Comparison of ENCODE assay signal across 1 cellular context in the genomic region with DNA sequence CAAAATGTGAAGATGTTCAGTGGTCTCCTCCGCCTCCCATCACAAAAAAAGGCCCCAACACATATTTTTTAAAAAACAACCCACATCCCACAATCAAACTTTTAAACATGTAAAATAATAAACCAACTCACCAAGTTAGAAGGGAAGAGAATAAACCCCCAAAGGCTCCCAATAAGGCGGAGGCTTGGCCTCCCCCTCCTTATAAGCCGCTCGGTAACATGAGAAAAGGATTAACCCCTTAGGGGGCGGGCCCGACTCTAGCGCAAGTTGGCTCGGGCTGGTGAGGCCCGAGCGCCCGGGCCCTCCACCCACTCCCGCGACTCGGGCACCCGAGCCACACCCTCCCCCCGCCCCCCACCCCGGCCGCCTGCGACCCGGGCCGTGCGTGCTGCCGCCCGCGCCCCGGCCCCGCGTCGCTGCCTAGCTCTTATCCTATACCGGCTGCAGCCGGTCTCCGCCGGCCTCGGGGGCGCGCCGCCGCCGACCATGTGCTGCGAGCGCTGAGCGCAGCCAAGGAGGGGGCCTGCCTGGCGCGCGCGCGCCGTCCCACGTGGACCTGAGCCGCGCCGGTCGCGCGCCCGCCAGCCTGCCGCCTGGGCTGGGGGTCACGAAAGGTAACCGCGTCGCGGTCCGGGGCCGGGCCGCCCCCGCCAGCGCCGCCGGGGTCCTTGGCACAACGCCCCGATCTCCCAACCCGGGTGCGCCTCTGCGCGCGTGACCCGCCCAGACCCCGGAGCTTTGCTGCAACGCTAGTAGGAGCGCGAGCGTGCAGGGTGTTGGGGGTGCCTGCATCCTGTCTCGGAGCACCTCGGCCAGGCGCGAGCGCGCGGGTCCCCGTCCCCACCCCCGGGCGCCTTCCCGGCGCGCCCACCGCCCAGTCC.
TF ChIP-seq lines count a peak whose summit lies in the region.

A gene (plus strand): TSS at position 541 of the 881 bp plus-strand sequence. CDS start 15,999 bp downstream, outside the sequence.
A gene with protein sequence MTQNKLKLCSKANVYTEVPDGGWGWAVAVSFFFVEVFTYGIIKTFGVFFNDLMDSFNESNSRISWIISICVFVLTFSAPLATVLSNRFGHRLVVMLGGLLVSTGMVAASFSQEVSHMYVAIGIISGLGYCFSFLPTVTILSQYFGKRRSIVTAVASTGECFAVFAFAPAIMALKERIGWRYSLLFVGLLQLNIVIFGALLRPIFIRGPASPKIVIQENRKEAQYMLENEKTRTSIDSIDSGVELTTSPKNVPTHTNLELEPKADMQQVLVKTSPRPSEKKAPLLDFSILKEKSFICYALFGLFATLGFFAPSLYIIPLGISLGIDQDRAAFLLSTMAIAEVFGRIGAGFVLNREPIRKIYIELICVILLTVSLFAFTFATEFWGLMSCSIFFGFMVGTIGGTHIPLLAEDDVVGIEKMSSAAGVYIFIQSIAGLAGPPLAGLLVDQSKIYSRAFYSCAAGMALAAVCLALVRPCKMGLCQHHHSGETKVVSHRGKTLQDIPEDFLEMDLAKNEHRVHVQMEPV (minus strand): TSS at position 173 of the 881 bp plus-strand sequence. CDS start 12,807 bp downstream, outside the sequence.

TF ChIP-seq in HEK293, 187 proteins besides CTCF, POLR2A, EP300 and RAD21 (continued from another document):
- TF ChIP-seq, protein P1, sequence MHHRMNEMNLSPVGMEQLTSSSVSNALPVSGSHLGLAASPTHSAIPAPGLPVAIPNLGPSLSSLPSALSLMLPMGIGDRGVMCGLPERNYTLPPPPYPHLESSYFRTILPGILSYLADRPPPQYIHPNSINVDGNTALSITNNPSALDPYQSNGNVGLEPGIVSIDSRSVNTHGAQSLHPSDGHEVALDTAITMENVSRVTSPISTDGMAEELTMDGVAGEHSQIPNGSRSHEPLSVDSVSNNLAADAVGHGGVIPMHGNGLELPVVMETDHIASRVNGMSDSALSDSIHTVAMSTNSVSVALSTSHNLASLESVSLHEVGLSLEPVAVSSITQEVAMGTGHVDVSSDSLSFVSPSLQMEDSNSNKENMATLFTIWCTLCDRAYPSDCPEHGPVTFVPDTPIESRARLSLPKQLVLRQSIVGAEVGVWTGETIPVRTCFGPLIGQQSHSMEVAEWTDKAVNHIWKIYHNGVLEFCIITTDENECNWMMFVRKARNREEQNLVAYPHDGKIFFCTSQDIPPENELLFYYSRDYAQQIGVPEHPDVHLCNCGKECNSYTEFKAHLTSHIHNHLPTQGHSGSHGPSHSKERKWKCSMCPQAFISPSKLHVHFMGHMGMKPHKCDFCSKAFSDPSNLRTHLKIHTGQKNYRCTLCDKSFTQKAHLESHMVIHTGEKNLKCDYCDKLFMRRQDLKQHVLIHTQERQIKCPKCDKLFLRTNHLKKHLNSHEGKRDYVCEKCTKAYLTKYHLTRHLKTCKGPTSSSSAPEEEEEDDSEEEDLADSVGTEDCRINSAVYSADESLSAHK (tag by site-specific recombination; IDR thresholded peaks at IDR 0.05), result no peak
- TF ChIP-seq ZNF792 (tag by site-specific recombination; IDR thresholded peaks at IDR 0.05) (no peak), ZNF776 (tag by site-specific recombination; IDR thresholded peaks at IDR 0.05; ENCODE audit: borderline replicate concordance) (no peak), ZBTB21 (tag by site-specific recombination; IDR thresholded peaks at IDR 0.05) (peak; percentile 33; the same call in 1 of the 2 replicates), KLF1 (tag by site-specific recombination; IDR thresholded peaks at IDR 0.05) (peak; percentile 53), ZBTB7A (tag by site-specific recombination; IDR thresholded peaks at IDR 0.05; ENCODE audit: low read depth) (0 out of 2 replicates have a peak, but pooled peaks have one; percentile 3), KLF8 (tag by site-specific recombination; IDR thresholded peaks at IDR 0.05) (peak; percentile 54), KLF10 (tag by site-specific recombination; IDR thresholded peaks at IDR 0.05) (peak; percentile 81), KLF9 (tag by site-specific recombination; IDR thresholded peaks at IDR 0.05; ENCODE audit: low read depth) (peak; percentile 53; the same call in 1 of the 2 replicates), ZNF623 (tag by site-specific recombination; IDR thresholded peaks at IDR 0.05) (no peak), ZSCAN30 (tag by site-specific recombination; IDR thresholded peaks at IDR 0.05) (peak; percentile 51; the same call in 1 of the 2 replicates), SP2 (tag by site-specific recombination; IDR thresholded peaks at IDR 0.05) (peak; percentile 40), ZNF660 (tag by site-specific recombination; IDR thresholded peaks at IDR 0.05) (0 out of 2 replicates have a peak, but pooled peaks have one; percentile 11), ZNF629 (tag by site-specific recombination; IDR thresholded peaks at IDR 0.05) (no peak), IKZF3 (tag by site-specific recombination; IDR thresholded peaks at IDR 0.05) (0 out of 2 replicates have a peak, but pooled peaks have one; percentile 9), ZNF335 (tag by site-specific recombination; conservative IDR thresholded peaks at IDR 0.05) (peak; percentile 97), ZNF184 (tag by site-specific recombination; IDR thresholded peaks at IDR 0.05) (no peak)
- TF ChIP-seq, protein P2, sequence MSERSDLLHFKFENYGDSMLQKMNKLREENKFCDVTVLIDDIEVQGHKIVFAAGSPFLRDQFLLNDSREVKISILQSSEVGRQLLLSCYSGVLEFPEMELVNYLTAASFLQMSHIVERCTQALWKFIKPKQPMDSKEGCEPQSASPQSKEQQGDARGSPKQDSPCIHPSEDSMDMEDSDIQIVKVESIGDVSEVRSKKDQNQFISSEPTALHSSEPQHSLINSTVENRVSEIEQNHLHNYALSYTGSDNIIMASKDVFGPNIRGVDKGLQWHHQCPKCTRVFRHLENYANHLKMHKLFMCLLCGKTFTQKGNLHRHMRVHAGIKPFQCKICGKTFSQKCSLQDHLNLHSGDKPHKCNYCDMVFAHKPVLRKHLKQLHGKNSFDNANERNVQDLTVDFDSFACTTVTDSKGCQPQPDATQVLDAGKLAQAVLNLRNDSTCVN (tag by site-specific recombination; optimal IDR thresholded peaks at IDR 0.05), result peak; percentile 73
- TF ChIP-seq, protein P3, sequence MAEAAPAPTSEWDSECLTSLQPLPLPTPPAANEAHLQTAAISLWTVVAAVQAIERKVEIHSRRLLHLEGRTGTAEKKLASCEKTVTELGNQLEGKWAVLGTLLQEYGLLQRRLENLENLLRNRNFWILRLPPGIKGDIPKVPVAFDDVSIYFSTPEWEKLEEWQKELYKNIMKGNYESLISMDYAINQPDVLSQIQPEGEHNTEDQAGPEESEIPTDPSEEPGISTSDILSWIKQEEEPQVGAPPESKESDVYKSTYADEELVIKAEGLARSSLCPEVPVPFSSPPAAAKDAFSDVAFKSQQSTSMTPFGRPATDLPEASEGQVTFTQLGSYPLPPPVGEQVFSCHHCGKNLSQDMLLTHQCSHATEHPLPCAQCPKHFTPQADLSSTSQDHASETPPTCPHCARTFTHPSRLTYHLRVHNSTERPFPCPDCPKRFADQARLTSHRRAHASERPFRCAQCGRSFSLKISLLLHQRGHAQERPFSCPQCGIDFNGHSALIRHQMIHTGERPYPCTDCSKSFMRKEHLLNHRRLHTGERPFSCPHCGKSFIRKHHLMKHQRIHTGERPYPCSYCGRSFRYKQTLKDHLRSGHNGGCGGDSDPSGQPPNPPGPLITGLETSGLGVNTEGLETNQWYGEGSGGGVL (tag by site-specific recombination; IDR thresholded peaks at IDR 0.05), result no peak
- TF ChIP-seq, protein P4, sequence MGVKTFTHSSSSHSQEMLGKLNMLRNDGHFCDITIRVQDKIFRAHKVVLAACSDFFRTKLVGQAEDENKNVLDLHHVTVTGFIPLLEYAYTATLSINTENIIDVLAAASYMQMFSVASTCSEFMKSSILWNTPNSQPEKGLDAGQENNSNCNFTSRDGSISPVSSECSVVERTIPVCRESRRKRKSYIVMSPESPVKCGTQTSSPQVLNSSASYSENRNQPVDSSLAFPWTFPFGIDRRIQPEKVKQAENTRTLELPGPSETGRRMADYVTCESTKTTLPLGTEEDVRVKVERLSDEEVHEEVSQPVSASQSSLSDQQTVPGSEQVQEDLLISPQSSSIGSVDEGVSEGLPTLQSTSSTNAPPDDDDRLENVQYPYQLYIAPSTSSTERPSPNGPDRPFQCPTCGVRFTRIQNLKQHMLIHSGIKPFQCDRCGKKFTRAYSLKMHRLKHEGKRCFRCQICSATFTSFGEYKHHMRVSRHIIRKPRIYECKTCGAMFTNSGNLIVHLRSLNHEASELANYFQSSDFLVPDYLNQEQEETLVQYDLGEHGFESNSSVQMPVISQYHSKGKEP (tag by site-specific recombination; IDR thresholded peaks at IDR 0.05), result peak; percentile 6; the same call in 1 of the 2 replicates
- TF ChIP-seq, protein P5, sequence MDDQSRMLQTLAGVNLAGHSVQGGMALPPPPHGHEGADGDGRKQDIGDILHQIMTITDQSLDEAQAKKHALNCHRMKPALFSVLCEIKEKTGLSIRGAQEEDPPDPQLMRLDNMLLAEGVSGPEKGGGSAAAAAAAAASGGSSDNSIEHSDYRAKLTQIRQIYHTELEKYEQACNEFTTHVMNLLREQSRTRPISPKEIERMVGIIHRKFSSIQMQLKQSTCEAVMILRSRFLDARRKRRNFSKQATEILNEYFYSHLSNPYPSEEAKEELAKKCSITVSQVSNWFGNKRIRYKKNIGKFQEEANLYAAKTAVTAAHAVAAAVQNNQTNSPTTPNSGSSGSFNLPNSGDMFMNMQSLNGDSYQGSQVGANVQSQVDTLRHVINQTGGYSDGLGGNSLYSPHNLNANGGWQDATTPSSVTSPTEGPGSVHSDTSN (CRISPR knock-in tag; IDR thresholded peaks at IDR 0.05), result 0 out of 2 replicates have a peak, but pooled peaks have one; percentile 48
- TF ChIP-seq, protein P6, sequence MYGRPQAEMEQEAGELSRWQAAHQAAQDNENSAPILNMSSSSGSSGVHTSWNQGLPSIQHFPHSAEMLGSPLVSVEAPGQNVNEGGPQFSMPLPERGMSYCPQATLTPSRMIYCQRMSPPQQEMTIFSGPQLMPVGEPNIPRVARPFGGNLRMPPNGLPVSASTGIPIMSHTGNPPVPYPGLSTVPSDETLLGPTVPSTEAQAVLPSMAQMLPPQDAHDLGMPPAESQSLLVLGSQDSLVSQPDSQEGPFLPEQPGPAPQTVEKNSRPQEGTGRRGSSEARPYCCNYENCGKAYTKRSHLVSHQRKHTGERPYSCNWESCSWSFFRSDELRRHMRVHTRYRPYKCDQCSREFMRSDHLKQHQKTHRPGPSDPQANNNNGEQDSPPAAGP (tag by site-specific recombination; IDR thresholded peaks at IDR 0.05), result peak; percentile 20; the same call in 1 of the 2 replicates
- TF ChIP-seq, protein P7, sequence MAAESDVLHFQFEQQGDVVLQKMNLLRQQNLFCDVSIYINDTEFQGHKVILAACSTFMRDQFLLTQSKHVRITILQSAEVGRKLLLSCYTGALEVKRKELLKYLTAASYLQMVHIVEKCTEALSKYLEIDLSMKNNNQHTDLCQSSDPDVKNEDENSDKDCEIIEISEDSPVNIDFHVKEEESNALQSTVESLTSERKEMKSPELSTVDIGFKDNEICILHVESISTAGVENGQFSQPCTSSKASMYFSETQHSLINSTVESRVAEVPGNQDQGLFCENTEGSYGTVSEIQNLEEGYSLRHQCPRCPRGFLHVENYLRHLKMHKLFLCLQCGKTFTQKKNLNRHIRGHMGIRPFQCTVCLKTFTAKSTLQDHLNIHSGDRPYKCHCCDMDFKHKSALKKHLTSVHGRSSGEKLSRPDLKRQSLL (tag by site-specific recombination; IDR thresholded peaks at IDR 0.05), result peak; percentile 66; the same call in 1 of the 2 replicates
- TF ChIP-seq, protein P8, sequence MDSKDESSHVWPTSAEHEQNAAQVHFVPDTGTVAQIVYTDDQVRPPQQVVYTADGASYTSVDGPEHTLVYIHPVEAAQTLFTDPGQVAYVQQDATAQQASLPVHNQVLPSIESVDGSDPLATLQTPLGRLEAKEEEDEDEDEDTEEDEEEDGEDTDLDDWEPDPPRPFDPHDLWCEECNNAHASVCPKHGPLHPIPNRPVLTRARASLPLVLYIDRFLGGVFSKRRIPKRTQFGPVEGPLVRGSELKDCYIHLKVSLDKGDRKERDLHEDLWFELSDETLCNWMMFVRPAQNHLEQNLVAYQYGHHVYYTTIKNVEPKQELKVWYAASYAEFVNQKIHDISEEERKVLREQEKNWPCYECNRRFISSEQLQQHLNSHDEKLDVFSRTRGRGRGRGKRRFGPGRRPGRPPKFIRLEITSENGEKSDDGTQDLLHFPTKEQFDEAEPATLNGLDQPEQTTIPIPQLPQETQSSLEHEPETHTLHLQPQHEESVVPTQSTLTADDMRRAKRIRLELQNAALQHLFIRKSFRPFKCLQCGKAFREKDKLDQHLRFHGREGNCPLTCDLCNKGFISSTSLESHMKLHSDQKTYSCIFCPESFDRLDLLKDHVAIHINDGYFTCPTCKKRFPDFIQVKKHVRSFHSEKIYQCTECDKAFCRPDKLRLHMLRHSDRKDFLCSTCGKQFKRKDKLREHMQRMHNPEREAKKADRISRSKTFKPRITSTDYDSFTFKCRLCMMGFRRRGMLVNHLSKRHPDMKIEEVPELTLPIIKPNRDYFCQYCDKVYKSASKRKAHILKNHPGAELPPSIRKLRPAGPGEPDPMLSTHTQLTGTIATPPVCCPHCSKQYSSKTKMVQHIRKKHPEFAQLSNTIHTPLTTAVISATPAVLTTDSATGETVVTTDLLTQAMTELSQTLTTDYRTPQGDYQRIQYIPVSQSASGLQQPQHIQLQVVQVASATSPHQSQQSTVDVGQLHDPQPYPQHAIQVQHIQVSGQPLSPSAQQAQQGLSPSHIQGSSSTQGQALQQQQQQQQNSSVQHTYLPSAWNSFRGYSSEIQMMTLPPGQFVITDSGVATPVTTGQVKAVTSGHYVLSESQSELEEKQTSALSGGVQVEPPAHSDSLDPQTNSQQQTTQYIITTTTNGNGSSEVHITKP (tag by site-specific recombination; IDR thresholded peaks at IDR 0.05), result peak; percentile 94
